Comparison of ENCODE assay signal across 21 cellular contexts in genomic region chr2:217795706-217796465, GRCh38.
A peak's percentile ranks its signal among the peaks of the same experiment; 100 is the strongest.
DNase-seq lines count a peak whose midpoint lies in the region; ATAC-seq, FAIRE-seq and TF ChIP-seq lines count a peak whose summit lies in the region.
"Had no signal": no experiment of that assay in that cellular context is flagged by ENCODE, and none has a peak within 500 bp of the region (broad histone marks: within the 10 kb centered on the region; RNA-seq: fewer than 3 reads in every experiment).

No MANE protein-coding gene starts in this region.

- no peak overlapping the region for H2BK15ac ChIP-seq in IMR-90 (ENCODE audit: low read depth, low read length)

- H3K4me3 Mint-ChIP-seq in endodermal cell: no peak overlapping the region
- no peak overlapping the region for H3K4me3 Mint-ChIP-seq in activated naive CD4-positive, alpha-beta T cell treated with anti-CD3 and anti-CD28 coated beads for 36 hours
- no peak overlapping the region for H3K4me3 Mint-ChIP-seq in natural killer cell
- H3K4me3 Mint-ChIP-seq: effector memory CD8-positive, alpha-beta T cell; T-helper 2 cell treated with Interferon-gamma antibody and Interleukin-4, amounts not matched to agents 5 μg/mL and 100 μg/mL, for 36 hours had no signal

- H4K20me1 ChIP-seq in IMR-90 (ENCODE audit: insufficient read depth, low read length): peaks cover 4% of the 10 kb centered on the region; the same call in 1 of the 2 replicates
- H4K20me1 ChIP-seq: BLaER1 treated with 17β-estradiol and CSF1 and Interleukin-3, amounts not matched to agents 10 nM and 100 nM had no signal

- no peak overlapping the region for H2AFZ ChIP-seq in IMR-90 (replicated peaks; ENCODE audit: low read length, poor library complexity)
- H2AFZ ChIP-seq: hepatocyte had no signal

- peaks cover 11% of the 10 kb centered on the region for H3K36me3 ChIP-seq in IMR-90 (ENCODE audit: control insufficient read depth, insufficient read depth, low read length)
- no peaks in the 10 kb centered on the region for H3K36me3 ChIP-seq in endodermal cell (ENCODE audit: control insufficient read depth, insufficient read depth, low read length)
- no peaks in the 10 kb centered on the region for H3K36me3 ChIP-seq in suprapubic skin
- H3K36me3 ChIP-seq: BLaER1 treated with 17β-estradiol and CSF1 and Interleukin-3, amounts not matched to agents 10 nM and 100 nM; SJCRH30 had no signal

- no peak overlapping the region for H3K4me2 ChIP-seq in IMR-90 (ENCODE audit: low read depth, low read length)
- H3K4me2 ChIP-seq: hepatocyte had no signal

- POLR2A ChIA-PET in IMR-90 (lab: Charles Lee; ENCODE audit: unreplicated experiment): no interaction called here

- TF ChIP-seq CTCF in IMR-90 (conservative IDR thresholded peaks at IDR 0.05; ENCODE audit: low read depth, low read length) (no peak), endodermal cell (conservative IDR thresholded peaks at IDR 0.05) (no peak), suprapubic skin (IDR thresholded peaks at IDR 0.05) (no peak), D721Med (IDR thresholded peaks at IDR 0.05; ENCODE audit: insufficient read depth, missing control alignments) (no peak), natural killer cell (IDR thresholded peaks at IDR 0.05) (no peak)

- H3K9me3 Mint-ChIP-seq in endodermal cell (no peaks in the 10 kb centered on the region), natural killer cell (no peaks in the 10 kb centered on the region)
- H3K9me3 Mint-ChIP-seq in activated naive CD4-positive, alpha-beta T cell treated with anti-CD3 and anti-CD28 coated beads for 36 hours: no peaks in the 10 kb centered on the region
- H3K9me3 Mint-ChIP-seq: effector memory CD8-positive, alpha-beta T cell; T-helper 2 cell treated with Interferon-gamma antibody and Interleukin-4, amounts not matched to agents 5 μg/mL and 100 μg/mL, for 36 hours had no signal

- H3K27me3 ChIP-seq in IMR-90 (ENCODE audit: control insufficient read depth, insufficient read depth, low read length) (no peaks in the 10 kb centered on the region), endodermal cell (ENCODE audit: control insufficient read depth, insufficient read depth, low read length, poor library complexity, severe bottlenecking) (no peaks in the 10 kb centered on the region), suprapubic skin (no peaks in the 10 kb centered on the region)
- H3K27me3 ChIP-seq: BLaER1 treated with 17β-estradiol and CSF1 and Interleukin-3, amounts not matched to agents 10 nM and 100 nM; hepatocyte; SJCRH30 had no signal

- peaks cover 9% of the 10 kb centered on the region; the same call in 1 of the 2 replicates for H3K4me1 ChIP-seq in IMR-90 (ENCODE audit: control insufficient read depth, insufficient read depth, low read length)
- H3K4me1 ChIP-seq in endodermal cell (ENCODE audit: control insufficient read depth, insufficient read depth, low read length): no peaks in the 10 kb centered on the region
- H3K4me1 ChIP-seq in suprapubic skin: peaks cover 20% of the 10 kb centered on the region
- H3K4me1 ChIP-seq: SJCRH30 had no signal

- H2AK9ac ChIP-seq in IMR-90 (replicated peaks; ENCODE audit: low read depth, low read length, poor library complexity): peak overlapping the region; percentile 23

- H3K27ac ChIP-seq in IMR-90 (ENCODE audit: insufficient read depth, low read length) (no peak overlapping the region), endodermal cell (ENCODE audit: low read depth, low read length) (no peak overlapping the region), suprapubic skin (no peak overlapping the region)
- H3K27ac ChIP-seq: BLaER1 treated with 17β-estradiol and CSF1 and Interleukin-3, amounts not matched to agents 10 nM and 100 nM; hepatocyte; SJCRH30 had no signal

- H2BK5ac ChIP-seq in IMR-90 (ENCODE audit: low read depth, low read length, poor library complexity, severe bottlenecking): no peak overlapping the region

- H3K9me3 ChIP-seq in IMR-90 (ENCODE audit: control insufficient read depth, insufficient read depth, low read length) (no peaks in the 10 kb centered on the region), endodermal cell (ENCODE audit: control insufficient read depth, low read length) (no peaks in the 10 kb centered on the region), suprapubic skin (no peaks in the 10 kb centered on the region)
- H3K9me3 ChIP-seq: SJCRH30 had no signal

- no peak for FAIRE-seq in D721Med (lab: Jason Lieb, UNC)

- dilution Hi-C loops in IMR-90 (cut with HindIII; ENCODE audit: low sequenced_read_pairs, unreplicated experiment): no loop called here

- peaks cover 18% of the 10 kb centered on the region for H3K9me1 ChIP-seq in IMR-90 (ENCODE audit: insufficient read depth, low read length)

- no peak overlapping the region for H2AK5ac ChIP-seq in IMR-90 (ENCODE audit: low read depth, low read length)

- H3K27ac Mint-ChIP-seq in endodermal cell (no peak overlapping the region), natural killer cell (peak overlapping the region in 1 of 2 donors; percentile 20)
- H3K27ac Mint-ChIP-seq in activated naive CD4-positive, alpha-beta T cell treated with anti-CD3 and anti-CD28 coated beads for 36 hours: no peak overlapping the region
- H3K27ac Mint-ChIP-seq: effector memory CD8-positive, alpha-beta T cell; T-helper 2 cell treated with Interferon-gamma antibody and Interleukin-4, amounts not matched to agents 5 μg/mL and 100 μg/mL, for 36 hours had no signal

- no peak overlapping the region for H3K4ac ChIP-seq in IMR-90 (ENCODE audit: low read depth, low read length)

- H3K9ac ChIP-seq in IMR-90 (ENCODE audit: low read depth, low read length) (no peak overlapping the region), endodermal cell (ENCODE audit: extremely low read depth, low read length, poor library complexity, severe bottlenecking) (no peak overlapping the region)
- H3K9ac ChIP-seq: BLaER1 treated with 17β-estradiol and CSF1 and Interleukin-3, amounts not matched to agents 10 nM and 100 nM had no signal

- no peak overlapping the region for H2BK120ac ChIP-seq in IMR-90 (ENCODE audit: low read depth, low read length)

- CTCF ChIA-PET in IMR-90 (lab: Yijun Ruan, JAX): no interaction called here
- CTCF ChIA-PET in activated naive CD4-positive, alpha-beta T cell treated with anti-CD3 and anti-CD28 coated beads for 36 hours (lab: Charles Lee): interaction anchor here (2.8 kb wide), 1 partner anchor 10 kb away, joined by 15 read pairs; no protein-coding TSS in a partner anchor

- H3K18ac ChIP-seq in IMR-90 (ENCODE audit: low read depth, low read length): no peak overlapping the region

- no peak for TF ChIP-seq EP300 in suprapubic skin (IDR thresholded peaks at IDR 0.05)

- TF ChIP-seq RAD21 in IMR-90 (IDR thresholded peaks at IDR 0.05; ENCODE audit: low read length): no peak

- DNase-seq in IMR-90: no peak
- peak; percentile 59 for DNase-seq in endodermal cell
- DNase-seq in mucosa of gallbladder (ENCODE audit: low spot score): peak; percentile 7
- DNase-seq in suprapubic skin (ENCODE audit: low spot score in 2 of 2): peak; percentile 51 to 62
- no peak for DNase-seq in D721Med (ENCODE audit: insufficient read length, low spot score)
- no peak for DNase-seq in amniotic stem cell (lab: John Stamatoyannopoulos, UW)
- no peak for DNase-seq in activated naive CD4-positive, alpha-beta T cell treated with anti-CD3 and anti-CD28 coated beads for 36 hours
- DNase-seq in natural killer cell: no peak
- DNase-seq: activated CD4-positive, CD25-positive, alpha-beta regulatory T cell; central memory CD4-positive, alpha-beta T cell; effector memory CD8-positive, alpha-beta T cell; GDM1; kidney glomerular epithelial cell; NCI-H1092 treated with DMSO at 0.1 percent for 48 hours; PC-3; SJCRH30; stimulated activated CD4-positive, alpha-beta T cell treated with anti-CD3 and anti-CD28 coated beads, Interleukin-4, amount 100 ng/mL, for 24 hours had no signal

- H3K23ac ChIP-seq in IMR-90 (ENCODE audit: low read depth, low read length): no peak overlapping the region

- H3K27me3 Mint-ChIP-seq in endodermal cell (ENCODE audit: insufficient read depth) (no peaks in the 10 kb centered on the region), natural killer cell (ENCODE audit: low read depth in 2 of 2) (no peaks in the 10 kb centered on the region)
- no peaks in the 10 kb centered on the region for H3K27me3 Mint-ChIP-seq in activated naive CD4-positive, alpha-beta T cell treated with anti-CD3 and anti-CD28 coated beads for 36 hours (ENCODE audit: low read depth)

- H3K56ac ChIP-seq in IMR-90 (ENCODE audit: extremely low read depth, insufficient read depth, low read length): no peak overlapping the region

- H3K36me3 Mint-ChIP-seq in endodermal cell (ENCODE audit: low read depth) (no peaks in the 10 kb centered on the region), natural killer cell (no peaks in the 10 kb centered on the region)
- H3K36me3 Mint-ChIP-seq in activated naive CD4-positive, alpha-beta T cell treated with anti-CD3 and anti-CD28 coated beads for 36 hours (ENCODE audit: low read depth): no peaks in the 10 kb centered on the region

- TF ChIP-seq POLR2A in IMR-90 (IDR thresholded peaks at IDR 0.05; ENCODE audit: low read depth, low read length) (no peak), suprapubic skin (IDR thresholded peaks at IDR 0.05) (no peak)

- H4K8ac ChIP-seq in IMR-90 (ENCODE audit: low read depth in 2 of 2, low read length in 2 of 2): no peak overlapping the region

- H3K79me1 ChIP-seq in IMR-90 (ENCODE audit: low read depth in 1 of 2, low read length in 2 of 2): 0 out of 4 replicates have a peak, but pooled peaks cover 0 to 3% of the 10 kb centered on the region in 2 experiments

- H3K4me3 ChIP-seq in IMR-90 (ENCODE audit: insufficient read depth, low read depth, low read length) (no peak overlapping the region), endodermal cell (ENCODE audit: low read length) (no peak overlapping the region), suprapubic skin (no peak overlapping the region)
- H3K4me3 ChIP-seq: BLaER1 treated with 17β-estradiol and CSF1 and Interleukin-3, amounts not matched to agents 10 nM and 100 nM; hepatocyte; SJCRH30; skin epidermis had no signal

- no TSS peak for BruUV-seq in IMR-90 (replicated peaks; lab: Mats Ljungman, UMichigan)

- no peak overlapping the region for H2BK20ac ChIP-seq in IMR-90 (ENCODE audit: low read depth, low read length)

- intact Hi-C loops in IMR-90 (cut with micrococcal nuclease): loop anchor here (1.0 kb wide), 1 partner anchor 41 kb away; no protein-coding TSS in a partner anchor
- intact Hi-C loops in activated naive CD4-positive, alpha-beta T cell treated with anti-CD3 and anti-CD28 coated beads for 36 hours (cut with micrococcal nuclease): no loop called here
- intact Hi-C loops in natural killer cell (cut with micrococcal nuclease): no loop called here

- H4K91ac ChIP-seq in IMR-90 (ENCODE audit: insufficient read depth, low read depth, low read length): no peak overlapping the region

- 86% methylated on average over 1 of the region's 11 CpGs; no CpG with 5 or more reads in 1 of the 2 experiments for WGBS in IMR-90 (ENCODE audit: extremely low coverage in 2 of 2, insufficient read length in 1 of 2), 2 experiments
- 78 to 85% methylated on average over 5 to 11 of the region's 11 CpGs for WGBS in endodermal cell (ENCODE audit: insufficient coverage in 1 of 2, insufficient read length in 1 of 2), 2 experiments
- 50% methylated on average over 7 of the region's 11 CpGs for WGBS in suprapubic skin

- ATAC-seq in IMR-90 (ENCODE audit: low read depth) (no peak), natural killer cell (no peak)
- ATAC-seq: effector memory CD8-positive, alpha-beta T cell; PC-3 had no signal

- no peaks in the 10 kb centered on the region for H3K4me1 Mint-ChIP-seq in endodermal cell
- H3K4me1 Mint-ChIP-seq in activated naive CD4-positive, alpha-beta T cell treated with anti-CD3 and anti-CD28 coated beads for 36 hours (ENCODE audit: low read depth): no peaks in the 10 kb centered on the region
- peaks cover under 1 to 15% of the 10 kb centered on the region in 2 donors for H3K4me1 Mint-ChIP-seq in natural killer cell

- H3K14ac ChIP-seq in IMR-90 (replicated peaks; ENCODE audit: low read depth, low read length): no peak overlapping the region

- no peak overlapping the region for H4K5ac ChIP-seq in IMR-90 (ENCODE audit: low read depth, low read length)

- in situ Hi-C loops in IMR-90 (cut with MboI; ENCODE audit: low sequenced_read_pairs): loop anchor here (10.0 kb wide), 1 partner anchor 239 kb away; no protein-coding TSS in a partner anchor

Comparison
In these comparisons a context has a peak if more than half of its experiments do, and no peak if none do; other contexts are left out.
1. DNase-seq: peak in endodermal cell (single experiment), mucosa of gallbladder (single experiment) and suprapubic skin (2 of 2); none in IMR-90 (single experiment), D721Med (single experiment), amniotic stem cell (single experiment), activated naive CD4-positive, alpha-beta T cell treated with anti-CD3 and anti-CD28 coated beads for 36 hours (single experiment) and natural killer cell (single experiment).